Comparison of ENCODE assay signal across 8 cellular contexts in the genomic region with DNA sequence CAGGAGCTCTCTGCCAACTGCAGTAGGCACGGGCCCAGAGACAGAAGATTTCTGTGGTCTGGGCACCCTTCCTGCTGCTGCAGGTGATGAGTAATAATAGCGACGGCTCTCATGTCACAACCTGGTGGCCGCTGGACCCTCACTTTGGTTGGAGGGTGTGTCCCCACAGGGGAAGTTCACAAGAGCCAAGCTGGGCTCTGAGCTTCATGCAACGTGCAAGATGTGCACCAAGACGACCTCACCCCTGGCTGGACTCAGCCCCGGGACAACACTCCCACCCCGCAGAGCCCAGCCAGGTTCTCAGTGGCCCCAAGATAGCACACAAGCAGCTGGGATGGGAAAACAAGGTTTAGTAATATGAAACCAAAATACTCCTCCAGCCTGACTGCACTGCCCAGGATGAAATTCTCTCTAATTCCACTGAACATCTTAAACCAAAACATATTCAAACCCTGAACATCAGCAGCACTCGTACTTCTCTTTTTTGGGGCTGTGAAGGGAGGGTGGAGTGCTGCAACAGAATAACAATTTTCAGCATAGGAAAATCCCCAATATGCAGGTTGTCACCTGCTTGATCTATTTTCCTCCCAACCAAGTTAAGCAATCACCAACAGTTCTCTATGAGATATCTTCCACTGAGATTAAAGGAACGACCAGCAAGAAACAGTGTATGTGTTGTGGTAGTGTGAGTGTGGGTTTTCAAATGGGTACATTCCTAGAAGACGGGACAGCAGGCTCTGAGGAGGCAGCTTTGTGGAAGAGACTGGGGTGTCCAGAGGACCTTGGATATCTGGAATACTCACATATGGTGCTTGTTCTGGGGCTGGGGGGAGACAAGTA. TPM values are rescaled to one million over a fixed set of nuclear protein-coding genes. Genes with fewer than 3 reads are reported as not detected.
DNase-seq lines count a peak whose midpoint lies in the region; ATAC-seq and TF ChIP-seq lines count a peak whose summit lies in the region.

No MANE protein-coding gene starts in this region.

- H3K4me3 Mint-ChIP-seq in dendritic cell treated with granulocyte-macrophage colony-stimulating factor and Interleukin-4, amounts not matched to agents 40 ng/mL and 50 ng/mL, for 4 days: no peak overlapping the region

- DNase-seq in GM10266 (ENCODE audit: extremely low spot score) (peak; percentile 32), HL-60 (ENCODE audit: low read depth in 1 of 2, low spot score in 1 of 2) (peak; percentile 54 to 66), DMS79 (lab: John Stamatoyannopoulos, UW) (no peak), NCI-H187 (lab: John Stamatoyannopoulos, UW) (no peak), lower leg skin (ENCODE audit: low spot score in 2 of 2) (no peak), anterior cingulate cortex (lab: John Stamatoyannopoulos, UW) (no peak)

- H3K4me1 Mint-ChIP-seq in dendritic cell treated with granulocyte-macrophage colony-stimulating factor and Interleukin-4, amounts not matched to agents 40 ng/mL and 50 ng/mL, for 4 days (ENCODE audit: low read depth): peaks cover 25% of the 10 kb centered on the region

- intact Hi-C loops in dendritic cell treated with granulocyte-macrophage colony-stimulating factor and Interleukin-4, amounts not matched to agents 40 ng/mL and 50 ng/mL, for 4 days (cut with micrococcal nuclease): no loop called here
- intact Hi-C loops in lower leg skin (cut with DNase I; ENCODE audit: low total_unique reads): no loop called here

- no peaks in the 10 kb centered on the region for H3K27me3 ChIP-seq in HL-60 (ENCODE audit: insufficient read depth, poor library complexity, severe bottlenecking)

- H3K4me3 ChIP-seq in HL-60 (replicated peaks; ENCODE audit: insufficient read depth, low read length): no peak overlapping the region
- H3K4me3 ChIP-seq in lower leg skin (ENCODE audit: low read depth, poor library complexity, severe bottlenecking): no peak overlapping the region

- no peaks in the 10 kb centered on the region for H3K9me3 Mint-ChIP-seq in dendritic cell treated with granulocyte-macrophage colony-stimulating factor and Interleukin-4, amounts not matched to agents 40 ng/mL and 50 ng/mL, for 4 days

- TF ChIP-seq POLR2A in lower leg skin (IDR thresholded peaks at IDR 0.05): no peak

- no peak for TF ChIP-seq CTCF in GM10266 (IDR thresholded peaks at IDR 0.05; ENCODE audit: control insufficient read depth, insufficient read depth, low read depth, missing control alignments)
- TF ChIP-seq CTCF in HL-60 (IDR thresholded peaks at IDR 0.05; ENCODE audit: insufficient read depth, low read length): no peak
- no peak for TF ChIP-seq CTCF in lower leg skin (IDR thresholded peaks at IDR 0.05)

- H3K27ac ChIP-seq in HL-60 (replicated peaks): no peak overlapping the region

- H3K27ac Mint-ChIP-seq in dendritic cell treated with granulocyte-macrophage colony-stimulating factor and Interleukin-4, amounts not matched to agents 40 ng/mL and 50 ng/mL, for 4 days: peak overlapping the region; percentile 52

- H3K36me3 Mint-ChIP-seq in dendritic cell treated with granulocyte-macrophage colony-stimulating factor and Interleukin-4, amounts not matched to agents 40 ng/mL and 50 ng/mL, for 4 days (ENCODE audit: low read depth): no peaks in the 10 kb centered on the region

- peak; percentile 54 for ATAC-seq in GM21367 (IDR thresholded peaks at IDR 0.05; ENCODE audit: unreplicated experiment)

- 38 to 47% methylated on average over 11 of the region's 11 CpGs for WGBS in lower leg skin, 2 donors

- no peaks in the 10 kb centered on the region for H3K27me3 Mint-ChIP-seq in dendritic cell treated with granulocyte-macrophage colony-stimulating factor and Interleukin-4, amounts not matched to agents 40 ng/mL and 50 ng/mL, for 4 days

RNA-seq across cellular contexts. Expression of a gene that starts 26.5 kb away (rescaled TPM):
- total RNA-seq in lower leg skin: 10 to 100 TPM; 12.8 to 21.7 (median 18.2) TPM

Comparison
In these comparisons a context has a peak if more than half of its experiments do, and no peak if none do; other contexts are left out.
1. DNase-seq: peak in GM10266 (single experiment) and HL-60 (2 of 2); none in DMS79 (single experiment), NCI-H187 (0 of 2), lower leg skin (0 of 2) and anterior cingulate cortex (0 of 58).